ENCODE assay signal across 17 cellular contexts in genomic region chr17:45114117-45114932, GRCh38.
"Had no signal": no experiment of that assay in that cellular context is flagged by ENCODE, and none has a peak within 500 bp of the region (broad histone marks: within the 10 kb centered on the region; RNA-seq: fewer than 3 reads in every experiment).

No MANE protein-coding gene starts in this region.

- DNase-seq: activated CD4-positive, alpha-beta T cell treated with anti-CD3 and anti-CD28 coated beads for 48 hours; activated CD8-positive, alpha-beta T cell treated with anti-CD3 and anti-CD28 coated beads, Interleukin-2, amount 10 ng/mL, durations not matched to agents 7 days and 5 days; body of pancreas; cerebellar nuclear complex; dermis blood vessel endothelial cell; esophagus squamous epithelium; foreskin fibroblast; head of caudate nucleus; midbrain; retina; stimulated activated CD4-positive, alpha-beta T cell treated with anti-CD3 and anti-CD28 coated beads, Interleukin-15, amount 100 ng/mL, for 24 hours; stimulated activated CD4-positive, alpha-beta T cell treated with anti-CD3 and anti-CD28 coated beads, Interleukin-4, amount 100 ng/mL, for 4 hours; stimulated activated naive CD8-positive, alpha-beta T cell treated with anti-CD3 and anti-CD28 coated beads, Interleukin-15, amount 100 ng/mL, for 72 hours; T-cell; uterus had no signal

- H3K27ac Mint-ChIP-seq: activated CD8-positive, alpha-beta T cell treated with anti-CD3 and anti-CD28 coated beads, Interleukin-2, amount 10 ng/mL, durations not matched to agents 7 days and 5 days; activated naive CD4-positive, alpha-beta T cell treated with anti-CD3 and anti-CD28 coated beads, Interleukin-2, amount 50 U/mL, for 24 hours; activated T-helper 17 cell treated with anti-CD3 and anti-CD28 coated beads, Interleukin-2, amount 50 U/mL, for 72 hours; T-cell had no signal

- H3K36me3 Mint-ChIP-seq: activated naive CD4-positive, alpha-beta T cell treated with anti-CD3 and anti-CD28 coated beads, Interleukin-2, amount 50 U/mL, for 24 hours; T-cell had no signal

- H3K4me1 ChIP-seq: body of pancreas had no signal

- H3K27me3 Mint-ChIP-seq: activated naive CD4-positive, alpha-beta T cell treated with anti-CD3 and anti-CD28 coated beads, Interleukin-2, amount 50 U/mL, for 24 hours; activated T-helper 17 cell treated with anti-CD3 and anti-CD28 coated beads, Interleukin-2, amount 50 U/mL, for 72 hours; T-cell had no signal

- ATAC-seq: activated CD8-positive, alpha-beta T cell treated with anti-CD3 and anti-CD28 coated beads, Interleukin-2, amount 10 ng/mL, durations not matched to agents 7 days and 5 days; activated T-helper 17 cell treated with anti-CD3 and anti-CD28 coated beads, Interleukin-2, amount 50 U/mL, for 72 hours; body of pancreas; stimulated activated naive CD8-positive, alpha-beta T cell treated with anti-CD3 and anti-CD28 coated beads, Interleukin-15, amount 100 ng/mL, for 72 hours; T-cell had no signal

- H3K4me3 Mint-ChIP-seq: activated CD8-positive, alpha-beta T cell treated with anti-CD3 and anti-CD28 coated beads, Interleukin-2, amount 10 ng/mL, durations not matched to agents 7 days and 5 days; activated naive CD4-positive, alpha-beta T cell treated with anti-CD3 and anti-CD28 coated beads, Interleukin-2, amount 50 U/mL, for 24 hours; activated T-helper 17 cell treated with anti-CD3 and anti-CD28 coated beads, Interleukin-2, amount 50 U/mL, for 72 hours; stimulated activated naive CD8-positive, alpha-beta T cell treated with anti-CD3 and anti-CD28 coated beads, Interleukin-15, amount 100 ng/mL, for 72 hours; T-cell had no signal

- H3K36me3 ChIP-seq: uterus had no signal

- H3K27me3 ChIP-seq: body of pancreas, esophagus squamous epithelium, uterus had no signal

- H3K4me1 Mint-ChIP-seq: activated naive CD4-positive, alpha-beta T cell treated with anti-CD3 and anti-CD28 coated beads, Interleukin-2, amount 50 U/mL, for 24 hours; stimulated activated naive CD8-positive, alpha-beta T cell treated with anti-CD3 and anti-CD28 coated beads, Interleukin-15, amount 100 ng/mL, for 72 hours; T-cell had no signal

- H3K4me3 ChIP-seq: body of pancreas, esophagus squamous epithelium, uterus had no signal

- H3K9me3 ChIP-seq: body of pancreas, esophagus squamous epithelium, uterus had no signal

- H3K9me3 Mint-ChIP-seq: activated naive CD4-positive, alpha-beta T cell treated with anti-CD3 and anti-CD28 coated beads, Interleukin-2, amount 50 U/mL, for 24 hours; activated T-helper 17 cell treated with anti-CD3 and anti-CD28 coated beads, Interleukin-2, amount 50 U/mL, for 72 hours; stimulated activated naive CD8-positive, alpha-beta T cell treated with anti-CD3 and anti-CD28 coated beads, Interleukin-15, amount 100 ng/mL, for 72 hours; T-cell had no signal

- H3K27ac ChIP-seq: body of pancreas, esophagus squamous epithelium, uterus had no signal
